In the genomic region with DNA sequence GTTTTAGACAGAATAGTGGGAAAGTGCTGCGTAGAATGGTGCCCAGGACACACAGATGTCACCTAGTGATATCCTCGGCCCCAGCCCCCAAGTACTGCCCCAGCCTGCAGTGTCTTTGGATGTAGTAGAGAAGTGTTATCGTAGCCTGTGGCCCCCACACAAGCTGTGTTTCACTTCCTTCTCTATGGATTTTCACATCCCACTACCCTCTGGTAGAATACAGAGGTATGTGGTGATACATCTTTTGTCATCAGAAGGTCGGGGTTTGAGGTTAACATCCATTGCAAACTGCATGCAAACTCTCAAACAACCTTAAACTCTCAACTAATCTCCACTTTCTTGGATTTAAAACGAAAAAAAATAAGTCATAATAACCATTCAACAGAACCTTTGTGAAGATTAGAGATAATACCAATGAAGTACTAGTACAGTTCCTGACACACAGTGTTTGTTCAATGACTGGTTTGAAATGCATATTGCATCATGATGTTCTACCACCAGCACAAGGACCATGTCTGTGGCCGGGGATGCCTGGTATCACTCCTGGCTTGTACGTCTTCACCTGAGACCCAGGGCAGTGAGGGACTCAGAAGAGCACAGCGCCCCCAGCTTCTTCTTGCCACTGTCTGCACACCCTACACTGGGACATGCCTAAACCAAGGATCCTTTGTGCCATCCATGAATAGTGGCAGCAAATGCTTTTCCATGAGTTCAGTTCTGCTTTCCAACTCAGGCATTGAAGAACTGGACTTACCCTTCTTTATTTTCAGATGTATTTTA, we compare ENCODE assay signal across 24 cellular contexts.
"Had no signal": no experiment of that assay in that cellular context is flagged by ENCODE, and none has a peak within 500 bp of the region (broad histone marks: within the 10 kb centered on the region; RNA-seq: fewer than 3 reads in every experiment).

No MANE protein-coding gene starts in this region.

- H3K27ac Mint-ChIP-seq: activated B cell treated with CpG ODN at 0.5 μM for 24 hours; activated CD4-positive, alpha-beta memory T cell treated with anti-CD3 and anti-CD28 coated beads, Interleukin-2, amount 10 ng/mL, durations not matched to agents 7 days and 5 days; activated CD8-positive, alpha-beta memory T cell treated with anti-CD3 and anti-CD28 coated beads, Interleukin-2, amount 10 ng/mL, durations not matched to agents 7 days and 5 days; activated naive CD8-positive, alpha-beta T cell treated with anti-CD3 and anti-CD28 coated beads, Interleukin-2, amount 10 ng/mL, durations not matched to agents 7 days and 5 days; activated T-helper 17 cell treated with anti-CD3 and anti-CD28 coated beads, Interleukin-2, amount 50 U/mL, for 72 hours; nephron progenitor cell had no signal

- H3K27me3 ChIP-seq: body of pancreas, dorsolateral prefrontal cortex, left lung, thyroid gland had no signal

- H3K36me3 ChIP-seq: left lung, thyroid gland had no signal

- H3K9me3 ChIP-seq: body of pancreas, thyroid gland had no signal

- H3K27me3 Mint-ChIP-seq: activated CD4-positive, alpha-beta memory T cell treated with anti-CD3 and anti-CD28 coated beads, Interleukin-2, amount 10 ng/mL, durations not matched to agents 7 days and 5 days; activated CD8-positive, alpha-beta memory T cell treated with anti-CD3 and anti-CD28 coated beads, Interleukin-2, amount 10 ng/mL, durations not matched to agents 7 days and 5 days; activated naive CD8-positive, alpha-beta T cell treated with anti-CD3 and anti-CD28 coated beads, Interleukin-2, amount 10 ng/mL, durations not matched to agents 7 days and 5 days had no signal

- H3K4me3 Mint-ChIP-seq: activated B cell treated with CpG ODN at 0.5 μM for 24 hours; activated CD4-positive, alpha-beta memory T cell treated with anti-CD3 and anti-CD28 coated beads, Interleukin-2, amount 10 ng/mL, durations not matched to agents 7 days and 5 days; activated CD8-positive, alpha-beta memory T cell treated with anti-CD3 and anti-CD28 coated beads, Interleukin-2, amount 10 ng/mL, durations not matched to agents 7 days and 5 days; activated naive CD8-positive, alpha-beta T cell treated with anti-CD3 and anti-CD28 coated beads, Interleukin-2, amount 10 ng/mL, durations not matched to agents 7 days and 5 days; activated T-helper 17 cell treated with anti-CD3 and anti-CD28 coated beads, Interleukin-2, amount 50 U/mL, for 72 hours; nephron progenitor cell had no signal

- DNase-seq: activated B cell treated with CpG ODN at 0.5 μM for 24 hours; activated CD4-positive, alpha-beta memory T cell treated with anti-CD3 and anti-CD28 coated beads, Interleukin-2, amount 10 ng/mL, durations not matched to agents 7 days and 5 days; activated CD4-positive, alpha-beta T cell treated with anti-CD3 and anti-CD28 coated beads for 48 hours; activated CD8-positive, alpha-beta memory T cell treated with anti-CD3 and anti-CD28 coated beads, Interleukin-2, amount 10 ng/mL, durations not matched to agents 7 days and 5 days; activated naive CD4-positive, alpha-beta T cell; activated naive CD8-positive, alpha-beta T cell treated with anti-CD3 and anti-CD28 coated beads, Interleukin-2, amount 10 ng/mL, durations not matched to agents 7 days and 5 days; amygdala; body of pancreas; caudate nucleus; dorsolateral prefrontal cortex; erythroblast; foreskin melanocyte; glutamatergic neuron; left lung; mammary epithelial cell; nephron progenitor cell; nucleus accumbens; posterior cingulate gyrus; stimulated activated CD4-positive, alpha-beta T cell treated with anti-CD3 and anti-CD28 coated beads, Interleukin-12 subunit alpha, Interleukin-12 subunit beta, amount 100 ng/mL, for 4 hours; stimulated activated CD4-positive, alpha-beta T cell treated with anti-CD3 and anti-CD28 coated beads, Interleukin-1b, Interleukin-23, amount 100 ng/mL, for 48 hours; stimulated activated CD8-positive, alpha-beta memory T cell treated with anti-CD3 and anti-CD28 coated beads, Interleukin-4, amount 100 ng/mL, for 48 hours; stimulated activated naive CD4-positive, alpha-beta T cell treated with Interleukin-2 at 50 U/mL for 16 hours; thyroid gland had no signal

- H3K27ac ChIP-seq: body of pancreas, dorsolateral prefrontal cortex, left lung, thyroid gland had no signal

- H3K4me3 ChIP-seq: body of pancreas, dorsolateral prefrontal cortex, left lung, thyroid gland had no signal

- H3K4me1 ChIP-seq: body of pancreas, left lung, thyroid gland had no signal

- H3K9me3 Mint-ChIP-seq: activated CD4-positive, alpha-beta memory T cell treated with anti-CD3 and anti-CD28 coated beads, Interleukin-2, amount 10 ng/mL, durations not matched to agents 7 days and 5 days had no signal

- H3K36me3 Mint-ChIP-seq: activated CD8-positive, alpha-beta memory T cell treated with anti-CD3 and anti-CD28 coated beads, Interleukin-2, amount 10 ng/mL, durations not matched to agents 7 days and 5 days; activated naive CD8-positive, alpha-beta T cell treated with anti-CD3 and anti-CD28 coated beads, Interleukin-2, amount 10 ng/mL, durations not matched to agents 7 days and 5 days had no signal

- H3K4me1 Mint-ChIP-seq: activated B cell treated with CpG ODN at 0.5 μM for 24 hours; activated CD4-positive, alpha-beta memory T cell treated with anti-CD3 and anti-CD28 coated beads, Interleukin-2, amount 10 ng/mL, durations not matched to agents 7 days and 5 days; activated CD8-positive, alpha-beta memory T cell treated with anti-CD3 and anti-CD28 coated beads, Interleukin-2, amount 10 ng/mL, durations not matched to agents 7 days and 5 days; activated naive CD8-positive, alpha-beta T cell treated with anti-CD3 and anti-CD28 coated beads, Interleukin-2, amount 10 ng/mL, durations not matched to agents 7 days and 5 days; activated T-helper 17 cell treated with anti-CD3 and anti-CD28 coated beads, Interleukin-2, amount 50 U/mL, for 72 hours; nephron progenitor cell had no signal
